Comparison of ENCODE assay signal across 8 cellular contexts in genomic region chr11:129815596-129816461, GRCh38. TPM values are rescaled to one million over a fixed set of nuclear protein-coding genes. Genes with fewer than 3 reads are reported as not detected.
DNase-seq lines count a peak whose midpoint lies in the region; ATAC-seq and TF ChIP-seq lines count a peak whose summit lies in the region.

Gene TMEM45B (plus strand): TSS chr11:129815848. CDS start chr11:129852483, 36,635 bp downstream.

- no peak within 1 kb of the TSS for H3K9ac ChIP-seq in iPS-20b (ENCODE audit: low read depth, low read length)

- intact Hi-C loops in psoas muscle (cut with DNase I) = no loop called here

- no peak for TF ChIP-seq POLR2A in gastroesophageal sphincter (IDR thresholded peaks at IDR 0.05)

- H3K9me3 ChIP-seq in iPS-20b (ENCODE audit: insufficient read depth, low read depth, low read length) (no peaks in the 10 kb centered on the region), gastroesophageal sphincter (no peaks in the 10 kb centered on the region), psoas muscle (no peaks in the 10 kb centered on the region)

- H3K27ac ChIP-seq in iPS-20b (ENCODE audit: low read length) = no peak within 1 kb of the TSS
- H3K27ac ChIP-seq in gastroesophageal sphincter = no peak within 1 kb of the TSS
- no peak within 1 kb of the TSS for H3K27ac ChIP-seq in psoas muscle

- no peak for ATAC-seq in gastroesophageal sphincter
- ATAC-seq in psoas muscle = no peak

- H3K4me3 ChIP-seq in iPS-20b (ENCODE audit: low read length) = peak within 1 kb of the TSS; percentile 67; the same call in 1 of the 2 replicates
- no peak within 1 kb of the TSS for H3K4me3 ChIP-seq in gastroesophageal sphincter
- H3K4me3 ChIP-seq in psoas muscle = no peak within 1 kb of the TSS

- DNase-seq in NCI-H1436 (lab: John Stamatoyannopoulos, UW) (peak; percentile 35), NCI-H1436 treated with DMSO at 0.1 percent for 48 hours (lab: John Stamatoyannopoulos, UW) (no peak), AG08395 (ENCODE audit: low spot score) (no peak), psoas muscle (no peak)
- peak; percentile 8 to 20 for DNase-seq in activated T-helper 1 cell treated with anti-CD3 and anti-CD28 coated beads, Interleukin-2, amount 50 U/mL, for 16 hours (ENCODE audit: low read depth in 1 of 2, low spot score in 1 of 2)
- DNase-seq in stimulated activated CD4-positive, alpha-beta T cell treated with anti-CD3 and anti-CD28 coated beads, Interleukin-4, amount 100 ng/mL, for 1 hour = peak; percentile 42

- no peak for TF ChIP-seq CTCF in gastroesophageal sphincter (IDR thresholded peaks at IDR 0.05)
- TF ChIP-seq CTCF in psoas muscle (IDR thresholded peaks at IDR 0.05) = no peak

- H3K27me3 ChIP-seq in iPS-20b (ENCODE audit: insufficient read depth, low read length) (peaks cover 65% of the 10 kb centered on the region), gastroesophageal sphincter (peaks cover 76% of the 10 kb centered on the region), psoas muscle (ENCODE audit: insufficient read depth in 3 of 3, low read length in 2 of 3) (peaks cover 0 to 20% (median 14%) of the 10 kb centered on the region in 3 donors)

- H3K36me3 ChIP-seq in iPS-20b (ENCODE audit: insufficient read depth, low read depth, low read length) = no peaks in the 10 kb centered on the region
- no peaks in the 10 kb centered on the region for H3K36me3 ChIP-seq in gastroesophageal sphincter
- H3K36me3 ChIP-seq in psoas muscle (ENCODE audit: insufficient read depth in 1 of 2, low read depth in 1 of 2) = no peaks in the 10 kb centered on the region

- no peaks in the 10 kb centered on the region for H3K4me1 ChIP-seq in iPS-20b (ENCODE audit: insufficient read depth, low read length)
- peaks cover 0 to 8% (median 0%) of the 10 kb centered on the region in 3 donors for H3K4me1 ChIP-seq in gastroesophageal sphincter
- H3K4me1 ChIP-seq in psoas muscle = no peaks in the 10 kb centered on the region

- 1 to 6% methylated on average over 6 to 17 of the region's 68 CpGs for WGBS in gastroesophageal sphincter (ENCODE audit: low coverage in 1 of 2), 2 donors
- 0 to 2% (median 1%) methylated on average over 50 to 68 of the region's 68 CpGs for WGBS in psoas muscle, 3 donors

- TF ChIP-seq EP300 in gastroesophageal sphincter (IDR thresholded peaks at IDR 0.05) = no peak

RNA-seq across cellular contexts. Expression of gene TMEM45B, which starts in this region (rescaled TPM):
- total RNA-seq in gastroesophageal sphincter (1 to 10 TPM in 1 of 4 donors, under 1 TPM in 1, not detected in 2; 0.47 to 3.9 TPM), psoas muscle (not detected)
- under 1 TPM in 2 of 3 donors, not detected in 1; 0.05 to 0.09 TPM for polyA plus RNA-seq in psoas muscle

Comparison
In these comparisons a context has a peak if more than half of its experiments do, and no peak if none do; other contexts are left out.
1. DNase-seq: peak in NCI-H1436 (single experiment), activated T-helper 1 cell treated with anti-CD3 and anti-CD28 coated beads, Interleukin-2, amount 50 U/mL, for 16 hours (2 of 2) and stimulated activated CD4-positive, alpha-beta T cell treated with anti-CD3 and anti-CD28 coated beads, Interleukin-4, amount 100 ng/mL, for 1 hour (single experiment); none in NCI-H1436 treated with DMSO at 0.1 percent for 48 hours (single experiment), AG08395 (single experiment) and psoas muscle (0 of 2).